ENCODE assay signal across 16 cellular contexts in genomic region chr4:145047151-145047550, GRCh38. TPM values are rescaled to one million over a fixed set of nuclear protein-coding genes. Genes with fewer than 3 reads are reported as not detected.
DNase-seq lines count a peak whose midpoint lies in the region; ATAC-seq and TF ChIP-seq lines count a peak whose summit lies in the region.
"Had no signal": no experiment of that assay in that cellular context is flagged by ENCODE, and none has a peak within 500 bp of the region (broad histone marks: within the 10 kb centered on the region; RNA-seq: fewer than 3 reads in every experiment).

No MANE protein-coding gene starts in this region.

- no peak for TF ChIP-seq CTCF in brain microvascular endothelial cell (IDR thresholded peaks at IDR 0.05; ENCODE audit: low read depth, low read length, missing control alignments)
- no peak for TF ChIP-seq CTCF in right atrium auricular region (IDR thresholded peaks at IDR 0.05)
- no peak for TF ChIP-seq CTCF in left ventricle myocardium inferior (IDR thresholded peaks at IDR 0.05; ENCODE audit: borderline replicate concordance)

- in situ Hi-C loops in brain microvascular endothelial cell (cut with HindIII; ENCODE audit: low pct_ligation_motif_present, low sequenced_read_pairs) = no loop called here

- H3K27ac ChIP-seq in brain microvascular endothelial cell (peak overlapping the region; percentile 31), right atrium auricular region (no peak overlapping the region), left ventricle myocardium inferior (replicated peaks) (no peak overlapping the region)
- H3K27ac ChIP-seq: HL-60, RWPE1, transverse colon had no signal

- H3K4me3 ChIP-seq in brain microvascular endothelial cell (ENCODE audit: low read depth, low read length) (no peak overlapping the region), right atrium auricular region (no peak overlapping the region), left ventricle myocardium inferior (no peak overlapping the region)
- H3K4me3 ChIP-seq: transverse colon had no signal

- no peaks in the 10 kb centered on the region for H3K36me3 ChIP-seq in brain microvascular endothelial cell (replicated peaks)
- H3K36me3 ChIP-seq in right atrium auricular region = no peaks in the 10 kb centered on the region
- peaks cover 7% of the 10 kb centered on the region for H3K36me3 ChIP-seq in left ventricle myocardium inferior
- H3K36me3 ChIP-seq: transverse colon had no signal

- no peak for DNase-seq in brain microvascular endothelial cell
- DNase-seq in SIG-M5 (lab: John Stamatoyannopoulos, UW) = no peak
- no peak for DNase-seq in right atrium auricular region (ENCODE audit: low spot score)
- DNase-seq in left ventricle myocardium inferior = no peak
- DNase-seq: activated CD4-positive, CD25-positive, alpha-beta regulatory T cell; activated CD8-positive, alpha-beta memory T cell treated with anti-CD3 and anti-CD28 coated beads, Interleukin-2, amount 50 U/mL, for 48 hours; HFFc6; NCI-H1694 treated with DMSO at 0.1 percent for 48 hours; stimulated activated CD4-positive, alpha-beta T cell treated with anti-CD3 and anti-CD28 coated beads, Interleukin-1b, Interleukin-23, amount 100 ng/mL, for 48 hours; transverse colon had no signal

- no peaks in the 10 kb centered on the region for H3K9me3 ChIP-seq in right atrium auricular region
- no peaks in the 10 kb centered on the region for H3K9me3 ChIP-seq in left ventricle myocardium inferior (replicated peaks)
- H3K9me3 ChIP-seq: transverse colon had no signal

- ATAC-seq in GM18498 (IDR thresholded peaks at IDR 0.05; ENCODE audit: unreplicated experiment) (peak; percentile 40), GM19397 (IDR thresholded peaks at IDR 0.05; ENCODE audit: unreplicated experiment) (peak; percentile 72), HG02852 (IDR thresholded peaks at IDR 0.05; ENCODE audit: unreplicated experiment) (peak; percentile 65), HG03571 (IDR thresholded peaks at IDR 0.05; ENCODE audit: unreplicated experiment) (no peak)

- H3K27me3 ChIP-seq in brain microvascular endothelial cell (replicated peaks) = no peaks in the 10 kb centered on the region
- H3K27me3 ChIP-seq in right atrium auricular region = no peaks in the 10 kb centered on the region
- H3K27me3 ChIP-seq in left ventricle myocardium inferior (ENCODE audit: low read depth) = no peaks in the 10 kb centered on the region
- H3K27me3 ChIP-seq: transverse colon had no signal

- intact Hi-C loops in left ventricle myocardium inferior (cut with micrococcal nuclease) = no loop called here

- H3K4me1 ChIP-seq in right atrium auricular region (no peaks in the 10 kb centered on the region), left ventricle myocardium inferior (no peaks in the 10 kb centered on the region)
- H3K4me1 ChIP-seq: transverse colon had no signal

RNA-seq across cellular contexts. Expression of gene ANAPC10, which starts 50.8 kb away (rescaled TPM):
- 10 to 100 TPM; 15.4 to 20.3 TPM for total RNA-seq in right atrium auricular region
- total RNA-seq in left ventricle myocardium inferior = 15.4 TPM

RNA-seq across cellular contexts. Expression of gene ABCE1, which starts 51.0 kb away (rescaled TPM):
- total RNA-seq in right atrium auricular region = 10 to 100 TPM; 36.2 to 43.9 TPM
- 34.5 TPM for total RNA-seq in left ventricle myocardium inferior
